In genomic region chr17:21198411-21198810, GRCh38 we compare ENCODE assay signal across 1 cellular context.
TF ChIP-seq lines count a peak whose summit lies in the region.

No MANE protein-coding gene starts in this region.

TF ChIP-seq in HEK293, 187 proteins besides CTCF, POLR2A, EP300 and RAD21 (continued from another document):
- TF ChIP-seq, protein P1, sequence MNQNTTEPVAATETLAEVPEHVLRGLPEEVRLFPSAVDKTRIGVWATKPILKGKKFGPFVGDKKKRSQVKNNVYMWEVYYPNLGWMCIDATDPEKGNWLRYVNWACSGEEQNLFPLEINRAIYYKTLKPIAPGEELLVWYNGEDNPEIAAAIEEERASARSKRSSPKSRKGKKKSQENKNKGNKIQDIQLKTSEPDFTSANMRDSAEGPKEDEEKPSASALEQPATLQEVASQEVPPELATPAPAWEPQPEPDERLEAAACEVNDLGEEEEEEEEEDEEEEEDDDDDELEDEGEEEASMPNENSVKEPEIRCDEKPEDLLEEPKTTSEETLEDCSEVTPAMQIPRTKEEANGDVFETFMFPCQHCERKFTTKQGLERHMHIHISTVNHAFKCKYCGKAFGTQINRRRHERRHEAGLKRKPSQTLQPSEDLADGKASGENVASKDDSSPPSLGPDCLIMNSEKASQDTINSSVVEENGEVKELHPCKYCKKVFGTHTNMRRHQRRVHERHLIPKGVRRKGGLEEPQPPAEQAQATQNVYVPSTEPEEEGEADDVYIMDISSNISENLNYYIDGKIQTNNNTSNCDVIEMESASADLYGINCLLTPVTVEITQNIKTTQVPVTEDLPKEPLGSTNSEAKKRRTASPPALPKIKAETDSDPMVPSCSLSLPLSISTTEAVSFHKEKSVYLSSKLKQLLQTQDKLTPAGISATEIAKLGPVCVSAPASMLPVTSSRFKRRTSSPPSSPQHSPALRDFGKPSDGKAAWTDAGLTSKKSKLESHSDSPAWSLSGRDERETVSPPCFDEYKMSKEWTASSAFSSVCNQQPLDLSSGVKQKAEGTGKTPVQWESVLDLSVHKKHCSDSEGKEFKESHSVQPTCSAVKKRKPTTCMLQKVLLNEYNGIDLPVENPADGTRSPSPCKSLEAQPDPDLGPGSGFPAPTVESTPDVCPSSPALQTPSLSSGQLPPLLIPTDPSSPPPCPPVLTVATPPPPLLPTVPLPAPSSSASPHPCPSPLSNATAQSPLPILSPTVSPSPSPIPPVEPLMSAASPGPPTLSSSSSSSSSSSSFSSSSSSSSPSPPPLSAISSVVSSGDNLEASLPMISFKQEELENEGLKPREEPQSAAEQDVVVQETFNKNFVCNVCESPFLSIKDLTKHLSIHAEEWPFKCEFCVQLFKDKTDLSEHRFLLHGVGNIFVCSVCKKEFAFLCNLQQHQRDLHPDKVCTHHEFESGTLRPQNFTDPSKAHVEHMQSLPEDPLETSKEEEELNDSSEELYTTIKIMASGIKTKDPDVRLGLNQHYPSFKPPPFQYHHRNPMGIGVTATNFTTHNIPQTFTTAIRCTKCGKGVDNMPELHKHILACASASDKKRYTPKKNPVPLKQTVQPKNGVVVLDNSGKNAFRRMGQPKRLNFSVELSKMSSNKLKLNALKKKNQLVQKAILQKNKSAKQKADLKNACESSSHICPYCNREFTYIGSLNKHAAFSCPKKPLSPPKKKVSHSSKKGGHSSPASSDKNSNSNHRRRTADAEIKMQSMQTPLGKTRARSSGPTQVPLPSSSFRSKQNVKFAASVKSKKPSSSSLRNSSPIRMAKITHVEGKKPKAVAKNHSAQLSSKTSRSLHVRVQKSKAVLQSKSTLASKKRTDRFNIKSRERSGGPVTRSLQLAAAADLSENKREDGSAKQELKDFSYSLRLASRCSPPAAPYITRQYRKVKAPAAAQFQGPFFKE (tag by site-specific recombination; IDR thresholded peaks at IDR 0.05; ENCODE audit: borderline replicate concordance) = no peak
- TF ChIP-seq ZNF792 (tag by site-specific recombination; IDR thresholded peaks at IDR 0.05) = no peak
- TF ChIP-seq GLIS1 (tag by site-specific recombination; IDR thresholded peaks at IDR 0.05) = no peak
- TF ChIP-seq TSHZ1 (tag by site-specific recombination; IDR thresholded peaks at IDR 0.05; ENCODE audit: borderline replicate concordance) = no peak
- no peak for TF ChIP-seq ZNF585B (tag by site-specific recombination; IDR thresholded peaks at IDR 0.05)
